ENCODE assay signal across 7 cellular contexts in the genomic region with DNA sequence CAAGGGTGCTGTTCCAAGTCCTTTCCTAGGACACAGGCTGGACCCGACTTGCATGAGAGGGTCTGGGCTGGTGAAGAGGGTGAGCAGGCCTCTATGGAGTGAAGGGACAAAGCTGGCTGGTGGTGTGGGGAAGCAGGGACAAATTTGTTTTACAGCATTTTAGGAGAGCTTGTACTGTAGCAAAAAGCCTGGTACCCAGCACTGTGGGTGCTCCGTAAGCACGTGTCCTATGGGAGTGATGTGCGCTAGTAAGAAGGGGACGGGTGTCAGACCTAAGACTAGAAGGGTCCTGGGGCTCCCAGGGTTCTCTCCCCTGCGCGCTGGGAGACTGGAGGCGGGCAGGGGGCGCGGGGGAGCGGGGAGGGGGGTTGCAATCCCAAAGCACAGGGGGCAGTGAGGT. TPM values are rescaled to one million over a fixed set of nuclear protein-coding genes. Genes with fewer than 3 reads are reported as not detected.
"Had no signal": no experiment of that assay in that cellular context is flagged by ENCODE, and none has a peak within 500 bp of the region (broad histone marks: within the 10 kb centered on the region; RNA-seq: fewer than 3 reads in every experiment).

No MANE protein-coding gene starts in this region.

- H3K27ac Mint-ChIP-seq: GM23338, H9, IgD-negative memory B cell had no signal

- H3K4me2 ChIP-seq: GM23338 had no signal

- H3K9me3 Mint-ChIP-seq: GM23338, H9, IgD-negative memory B cell had no signal

- H3K36me3 Mint-ChIP-seq: IgD-negative memory B cell had no signal

- H3K4me3 ChIP-seq: GM23338 had no signal

- DNase-seq: H9, HCEC 1CT, KBM-7 had no signal

- H3K4me3 Mint-ChIP-seq: GM23338, H9, IgD-negative memory B cell had no signal

RNA-seq across cellular contexts. Expression of a gene that starts 0.4 kb away (rescaled TPM):
- total RNA-seq: GM23338, H1, H9, HT-29 had no signal
